Comparison of ENCODE assay signal across 8 cellular contexts in the genomic region with DNA sequence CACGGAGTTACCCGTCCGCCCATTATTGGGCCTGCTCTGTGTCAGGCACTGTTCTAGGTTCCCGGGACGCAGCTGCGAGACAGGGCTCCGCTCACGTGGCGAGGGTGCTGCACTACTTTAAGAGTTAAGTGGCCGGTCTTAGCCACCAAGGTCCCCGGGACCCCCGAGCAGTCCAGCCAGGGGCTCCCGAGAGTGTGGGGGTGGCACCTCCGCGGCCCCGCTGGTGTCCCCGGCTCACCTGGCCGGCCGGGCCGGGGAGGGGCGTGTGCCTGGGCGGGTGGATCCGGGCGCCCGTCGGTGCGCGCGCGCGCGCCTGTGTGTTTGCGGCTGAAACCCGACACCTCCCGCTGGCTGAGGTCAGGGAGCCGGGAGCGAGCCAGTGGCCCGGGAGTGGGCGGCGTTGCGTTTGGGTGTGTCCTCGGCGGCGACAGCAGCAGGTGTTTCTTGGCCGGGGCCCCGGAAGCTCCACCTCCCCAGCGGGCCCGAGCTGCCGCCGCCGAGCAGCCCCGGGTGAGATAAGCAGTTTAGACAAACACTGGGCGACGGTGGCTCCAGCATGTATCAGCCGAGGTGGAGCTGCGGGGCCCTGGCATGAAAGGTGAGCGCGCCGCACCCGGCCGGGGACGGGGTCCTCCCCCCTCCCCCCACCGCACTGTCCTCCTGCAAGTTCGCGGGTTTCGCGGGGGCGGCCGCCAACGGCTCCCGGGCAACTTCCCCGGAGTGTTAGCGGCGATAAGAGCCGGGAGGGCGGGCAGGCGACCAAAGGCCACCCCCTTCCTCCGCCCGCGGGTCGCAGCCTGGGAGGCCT. TPM values are rescaled to one million over a fixed set of nuclear protein-coding genes. Genes with fewer than 3 reads are reported as not detected.
A peak's percentile ranks its signal among the peaks of the same experiment; 100 is the strongest.
DNase-seq lines count a peak whose midpoint lies in the region; ATAC-seq, FAIRE-seq and TF ChIP-seq lines count a peak whose summit lies in the region.

TSS of gene GSE1 (plus strand) at position 522 of the 808 bp plus-strand sequence. CDS start at position 592, 70 bp downstream.

- intact Hi-C loops in sciatic nerve (cut with DNase I) = loop anchor here (10.0 kb wide), 2 partner anchors 308 to 338 kb away; no protein-coding TSS in a partner anchor

- peak; percentile 54; the same call in 1 of the 2 replicates for TF ChIP-seq POLR2A in GM12892 (IDR thresholded peaks at IDR 0.05; ENCODE audit: low read depth, low read length)

- DNase-seq in GM12892 (ENCODE audit: insufficient read length) (peak; percentile 91), NCI-H128 (lab: John Stamatoyannopoulos, UW; ENCODE audit: unreplicated experiment) (peak; percentile 71), T follicular helper cell (ENCODE audit: low read depth) (peak; percentile 24), astrocyte of the cerebellum (ENCODE audit: low read depth) (no peak), hepatic stellate cell (ENCODE audit: low spot score) (peak; percentile 91), sciatic nerve (ENCODE audit: low spot score) (peak; percentile 91)

- no peak for TF ChIP-seq CTCF in astrocyte of the cerebellum (IDR thresholded peaks at IDR 0.05; ENCODE audit: low read depth, low read length, missing control alignments)

- peak; percentile 92 for FAIRE-seq in GM12892 (lab: Jason Lieb, UNC)

- in situ Hi-C loops in astrocyte of the cerebellum (cut with HindIII; ENCODE audit: low sequenced_read_pairs) = no loop called here

- peak within 1 kb of the TSS; percentile 43 for H3K4me3 ChIP-seq in astrocyte of the cerebellum (ENCODE audit: low read depth, low read length)

- peak; percentile 44 for ATAC-seq in HG02642 (IDR thresholded peaks at IDR 0.05; ENCODE audit: poor library complexity, unreplicated experiment)
- peak; percentile 52 for ATAC-seq in sciatic nerve
- ATAC-seq in HG03469 (IDR thresholded peaks at IDR 0.05; ENCODE audit: unreplicated experiment) = no peak

RNA-seq across cellular contexts. Expression of gene GSE1, which starts in this region (rescaled TPM):
- polyA plus RNA-seq in GM12892 (2012; ENCODE audit: missing spikeins) = 18.8 TPM
- total RNA-seq in sciatic nerve = 97.3 TPM
